8 cellular contexts compared by ENCODE assay signal in the genomic region with DNA sequence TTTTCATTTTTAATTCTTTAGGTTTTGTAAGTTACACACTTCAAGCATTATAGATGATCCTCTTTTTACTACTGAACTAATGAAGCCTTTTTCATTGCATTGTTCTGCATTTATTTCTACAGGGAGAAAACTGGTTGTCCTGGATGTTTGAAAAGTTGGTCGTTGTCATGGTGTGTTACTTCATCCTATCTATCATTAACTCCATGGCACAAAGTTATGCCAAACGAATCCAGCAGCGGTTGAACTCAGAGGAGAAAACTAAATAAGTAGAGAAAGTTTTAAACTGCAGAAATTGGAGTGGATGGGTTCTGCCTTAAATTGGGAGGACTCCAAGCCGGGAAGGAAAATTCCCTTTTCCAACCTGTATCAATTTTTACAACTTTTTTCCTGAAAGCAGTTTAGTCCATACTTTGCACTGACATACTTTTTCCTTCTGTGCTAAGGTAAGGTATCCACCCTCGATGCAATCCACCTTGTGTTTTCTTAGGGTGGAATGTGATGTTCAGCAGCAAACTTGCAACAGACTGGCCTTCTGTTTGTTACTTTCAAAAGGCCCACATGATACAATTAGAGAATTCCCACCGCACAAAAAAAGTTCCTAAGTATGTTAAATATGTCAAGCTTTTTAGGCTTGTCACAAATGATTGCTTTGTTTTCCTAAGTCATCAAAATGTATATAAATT. TPM values are rescaled to one million over a fixed set of nuclear protein-coding genes. Genes with fewer than 3 reads are reported as not detected.
A peak's percentile ranks its signal among the peaks of the same experiment; 100 is the strongest.
DNase-seq lines count a peak whose midpoint lies in the region; ATAC-seq, FAIRE-seq and TF ChIP-seq lines count a peak whose summit lies in the region.

No MANE protein-coding gene starts in this region.

- peak overlapping the region; percentile 100 for H3K27ac Mint-ChIP-seq in activated naive CD8-positive, alpha-beta T cell treated with anti-CD3 and anti-CD28 coated beads, Interleukin-2, amount 50 U/mL, for 24 hours

- no peaks in the 10 kb centered on the region for H3K9me3 Mint-ChIP-seq in activated naive CD8-positive, alpha-beta T cell treated with anti-CD3 and anti-CD28 coated beads, Interleukin-2, amount 50 U/mL, for 24 hours

- peak overlapping the region; percentile 98 to 99 for H3K9ac ChIP-seq in kidney (ENCODE audit: low read length in 2 of 2)

- H3K4me1 ChIP-seq in cardiac muscle cell (ENCODE audit: low read depth) (peaks cover 26% of the 10 kb centered on the region), kidney (ENCODE audit: control insufficient read depth in 1 of 2, insufficient read depth in 1 of 2, low read depth in 1 of 2, low read length in 2 of 2) (no peaks in the 10 kb centered on the region), transverse colon (peaks cover 13 to 53% (median 38%) of the 10 kb centered on the region in 4 donors)

- in situ Hi-C loops in transverse colon (cut with MboI; ENCODE audit: low pct_ligation_motif_present in 1 of 4, low pct_unique_long_range_greater_than_20kb in 1 of 4, low sequenced_read_pairs in 3 of 4), result no loop called here

- FAIRE-seq in kidney (lab: Jason Lieb, UNC), result no peak

- no peak for ATAC-seq in activated naive CD8-positive, alpha-beta T cell treated with anti-CD3 and anti-CD28 coated beads, Interleukin-2, amount 50 U/mL, for 24 hours
- no peak for ATAC-seq in GM18907 (IDR thresholded peaks at IDR 0.05; ENCODE audit: unreplicated experiment)

- intact Hi-C loops in cardiac septum (cut with DNase I) (loop anchor here (2.0 kb wide), 1 partner anchor 87 kb away; no protein-coding TSS in a partner anchor), kidney (cut with DNase I) (no loop called here), transverse colon (cut with DNase I; ENCODE audit: low total_unique reads) (no loop called here)

- peak; percentile 21 for TF ChIP-seq POLR2A in transverse colon (IDR thresholded peaks at IDR 0.05)

- peak overlapping the region; percentile 52 for H3K4me3 ChIP-seq in cardiac muscle cell
- peak overlapping the region; percentile 91 to 98 for H3K4me3 ChIP-seq in kidney (ENCODE audit: low read length in 2 of 2)
- peak overlapping the region; percentile 30 to 79 (median 66) for H3K4me3 ChIP-seq in transverse colon

- 13 to 15% methylated on average over 6 of the region's 6 CpGs for WGBS in transverse colon (ENCODE audit: low coverage in 1 of 2), 2 donors

- no peaks in the 10 kb centered on the region for H3K27me3 ChIP-seq in cardiac muscle cell
- H3K27me3 ChIP-seq in transverse colon, result no peaks in the 10 kb centered on the region

- peak overlapping the region; percentile 92 for H3K4me3 Mint-ChIP-seq in activated naive CD8-positive, alpha-beta T cell treated with anti-CD3 and anti-CD28 coated beads, Interleukin-2, amount 50 U/mL, for 24 hours

- peaks cover 64% of the 10 kb centered on the region for H3K36me3 Mint-ChIP-seq in activated naive CD8-positive, alpha-beta T cell treated with anti-CD3 and anti-CD28 coated beads, Interleukin-2, amount 50 U/mL, for 24 hours (ENCODE audit: low read depth)

- TF ChIP-seq EP300 in transverse colon (IDR thresholded peaks at IDR 0.05; ENCODE audit: low read depth), result no peak

- peaks cover 7% of the 10 kb centered on the region for H3K27me3 Mint-ChIP-seq in activated naive CD8-positive, alpha-beta T cell treated with anti-CD3 and anti-CD28 coated beads, Interleukin-2, amount 50 U/mL, for 24 hours

- no peaks in the 10 kb centered on the region for H3K36me3 ChIP-seq in cardiac muscle cell
- peaks cover 16 to 24% of the 10 kb centered on the region in 2 donors for H3K36me3 ChIP-seq in kidney (ENCODE audit: control insufficient read depth in 1 of 2, insufficient read depth in 2 of 2, low read length in 2 of 2)
- H3K36me3 ChIP-seq in transverse colon, result peaks cover 0 to 8% (median 3%) of the 10 kb centered on the region in 4 donors

- H3K27ac ChIP-seq in cardiac muscle cell (peak overlapping the region; percentile 100), kidney (ENCODE audit: low read depth in 2 of 2, low read length in 2 of 2) (peak overlapping the region; percentile 97 to 99), transverse colon (peak overlapping the region; percentile 91 to 99 (median 95))

- H3K9me3 ChIP-seq in cardiac muscle cell (ENCODE audit: low read depth) (no peaks in the 10 kb centered on the region), kidney (ENCODE audit: control insufficient read depth in 1 of 2, low read length in 2 of 2) (no peaks in the 10 kb centered on the region), transverse colon (no peaks in the 10 kb centered on the region)

- peaks cover 75% of the 10 kb centered on the region for H3K4me1 Mint-ChIP-seq in activated naive CD8-positive, alpha-beta T cell treated with anti-CD3 and anti-CD28 coated beads, Interleukin-2, amount 50 U/mL, for 24 hours

- DNase-seq in cardiac muscle cell (ENCODE audit: low read depth in 1 of 2, low spot score in 1 of 2) (peak in 1 of 2 donors; percentile 71), cardiac septum (ENCODE audit: low spot score) (no peak), kidney (no peak), transverse colon (no peak), T1000 (lab: John Stamatoyannopoulos, UW) (no peak)
- DNase-seq in activated naive CD8-positive, alpha-beta T cell treated with anti-CD3 and anti-CD28 coated beads, Interleukin-2, amount 50 U/mL, for 24 hours, result no peak
- DNase-seq in activated CD4-positive, CD25-positive, alpha-beta regulatory T cell (lab: John Stamatoyannopoulos, UW), result no peak

- TF ChIP-seq CTCF in cardiac muscle cell (IDR thresholded peaks at IDR 0.05; ENCODE audit: low read depth, low read length) (no peak), kidney (IDR thresholded peaks at IDR 0.05; ENCODE audit: borderline replicate concordance, extremely low read depth, insufficient read depth) (no peak), transverse colon (IDR thresholded peaks at IDR 0.05) (no peak)

RNA-seq across cellular contexts. Expression of a gene that starts 53.0 kb away (rescaled TPM):
- total RNA-seq in cardiac muscle cell (9.0 and 10.9 TPM in 2 replicates), cardiac septum (7.5 TPM), kidney (11.9 TPM), transverse colon (10 to 100 TPM in 1 of 4 donors, 1 to 10 TPM in 2, under 1 TPM in 1; 0.80 to 13.3 (median 4.1) TPM)
- polyA plus RNA-seq in cardiac muscle cell (17.5 and 21.1 TPM in 2 replicates), kidney (ENCODE audit: insufficient read depth, low read depth, low replicate concordance) (6.8 TPM)

RNA-seq across cellular contexts. Expression of a gene that starts 53.1 kb away (rescaled TPM):
- total RNA-seq in cardiac muscle cell, result 30.9 and 103 TPM in 2 replicates
- 13.6 and 19.2 TPM in 2 replicates for polyA plus RNA-seq in cardiac muscle cell
- 24.7 TPM for total RNA-seq in cardiac septum
- 34.8 TPM for total RNA-seq in kidney
- 10.5 TPM for polyA plus RNA-seq in kidney (ENCODE audit: insufficient read depth, low read depth, low replicate concordance)
- total RNA-seq in transverse colon, result 10 to 100 TPM; 18.3 to 51.3 (median 28.1) TPM
